In genomic region chr1:234608026-234608719, GRCh38 we compare ENCODE assay signal across 8 cellular contexts. TPM values are rescaled to one million over a fixed set of nuclear protein-coding genes. Genes with fewer than 3 reads are reported as not detected.
A peak's percentile ranks its signal among the peaks of the same experiment; 100 is the strongest.
DNase-seq lines count a peak whose midpoint lies in the region; ATAC-seq lines count a peak whose summit lies in the region.

No MANE protein-coding gene starts in this region.

- H3K36me3 ChIP-seq in esophagus (ENCODE audit: control insufficient read depth in 2 of 2, insufficient read depth in 2 of 2, low read length in 1 of 2) = peaks cover 0 to 11% of the 10 kb centered on the region in 2 donors

- no peaks in the 10 kb centered on the region for H3K27me3 ChIP-seq in esophagus (ENCODE audit: control insufficient read depth in 1 of 2, insufficient read depth in 2 of 2, low read length in 2 of 2)

- peak overlapping the region; percentile 83 to 97 for H3K4me3 ChIP-seq in esophagus (ENCODE audit: low read depth in 1 of 2, low read length in 2 of 2)

- WGBS in esophagus, 2 donors = 0 to 1% methylated on average over 34 to 39 of the region's 39 CpGs

- peaks cover 0 to 3% of the 10 kb centered on the region in 2 donors for H3K4me1 ChIP-seq in esophagus (ENCODE audit: control insufficient read depth in 2 of 2, insufficient read depth in 2 of 2, low read length in 1 of 2)

- peak; percentile 80 for DNase-seq in AG08395 (ENCODE audit: low spot score)
- peak; percentile 39 for DNase-seq in OCI-M2 (lab: John Stamatoyannopoulos, UW; ENCODE audit: unreplicated experiment)
- peak; percentile 76 for DNase-seq in activated T-cell treated with anti-CD3 and anti-CD28 coated beads, Interleukin-2, amount 50 U/mL, for 1 hour
- DNase-seq in myocyte (ENCODE audit: low read depth) = peak; percentile 90
- DNase-seq in stimulated activated naive CD4-positive, alpha-beta T cell treated with Interleukin-2 at 50 U/mL for 16 hours (lab: John Stamatoyannopoulos, UW) = peak; percentile 75

- ATAC-seq in GM18907 (IDR thresholded peaks at IDR 0.05; ENCODE audit: unreplicated experiment) = peak; percentile 30
- peak; percentile 20 for ATAC-seq in HG03520 (IDR thresholded peaks at IDR 0.05; ENCODE audit: unreplicated experiment)

- H3K9me3 ChIP-seq in esophagus (ENCODE audit: control insufficient read depth in 2 of 2, insufficient read depth in 1 of 2, low read depth in 1 of 2, low read length in 1 of 2) = peaks cover 0 to 2% of the 10 kb centered on the region in 2 donors

- H3K27ac ChIP-seq in esophagus (ENCODE audit: low read depth in 2 of 2, low read length in 1 of 2) = peak overlapping the region; percentile 100

RNA-seq across cellular contexts. Expression of gene IRF2BP2, which starts 1.8 kb away (rescaled TPM):
- 10 to 100 TPM; 48.8 to 68.5 TPM for polyA plus RNA-seq in esophagus
- 60.2 and 63.5 TPM in 2 replicates for total RNA-seq in myocyte
- polyA plus RNA-seq in myocyte (2012) = 76.8 TPM

Comparison
In these comparisons a context has a peak if more than half of its experiments do, and no peak if none do; other contexts are left out.
1. Peak in every context shown above with its lines: DNase-seq, ATAC-seq, H3K4me3 ChIP-seq and H3K27ac ChIP-seq.
2. DNase-seq: peak in every context shown above with its lines; median percentile 90 in myocyte; 80 in AG08395; 76 in activated T-cell treated with anti-CD3 and anti-CD28 coated beads, Interleukin-2, amount 50 U/mL, for 1 hour; 75 in stimulated activated naive CD4-positive, alpha-beta T cell treated with Interleukin-2 at 50 U/mL for 16 hours; 39 in OCI-M2.